28 cellular contexts compared by ENCODE assay signal in genomic region chr1:226787638-226788037, GRCh38.
"Had no signal": no experiment of that assay in that cellular context is flagged by ENCODE, and none has a peak within 500 bp of the region (broad histone marks: within the 10 kb centered on the region; RNA-seq: fewer than 3 reads in every experiment).

No MANE protein-coding gene starts in this region.

- H3K9me3 ChIP-seq: MG63, SK-N-SH had no signal

- H3K36me3 Mint-ChIP-seq: activated CD4-positive, alpha-beta memory T cell treated with anti-CD3 and anti-CD28 coated beads for 36 hours; activated naive CD8-positive, alpha-beta T cell had no signal

- H3K27ac ChIP-seq: SJCRH30, VCaP had no signal

- H3K27me3 ChIP-seq: MG63, SJCRH30 had no signal

- H3K36me3 ChIP-seq: MG63, SJCRH30 had no signal

- H3K4me1 Mint-ChIP-seq: activated T-helper 17 cell treated with anti-CD3 and anti-CD28 coated beads, Interleukin-2, amount 50 U/mL, for 72 hours had no signal

- DNase-seq: activated CD4-positive, alpha-beta memory T cell treated with anti-CD3 and anti-CD28 coated beads for 36 hours; activated CD4-positive, alpha-beta T cell treated with anti-CD3 and anti-CD28 coated beads, Interleukin-2, amount 10 ng/mL, durations not matched to agents 7 days and 5 days; activated CD4-positive, CD25-positive, alpha-beta regulatory T cell; activated CD8-positive, alpha-beta memory T cell treated with anti-CD3 and anti-CD28 coated beads for 24 hours; activated gamma-delta T cell; activated naive CD4-positive, alpha-beta T cell treated with anti-CD3 and anti-CD28 coated beads for 36 hours; activated T-cell treated with anti-CD3 and anti-CD28 coated beads for 4 hours; activated T-cell treated with anti-CD3 and anti-CD28 coated beads, Interleukin-2, amount 50 U/mL, for 48 hours; MG63; MV-4-11; NCI-H1092 treated with DMSO at 0.1 percent for 48 hours; NCI-H1417 treated with DMSO at 0.1 percent for 48 hours; NCI-H1694; NCI-H2029; NCI-H2107; NCI-H510A treated with DMSO at 0.1 percent for 48 hours; NCI-H69; NK-92 treated with Interleukin-12 subunit alpha and Interleukin-12 subunit beta, amount 100 ng/mL, for 24 hours; OCI-M1; RPMI8226; SJCRH30; SK-N-SH; T-helper 1 cell had no signal

- H3K27me3 Mint-ChIP-seq: activated CD4-positive, alpha-beta memory T cell treated with anti-CD3 and anti-CD28 coated beads for 36 hours; activated naive CD8-positive, alpha-beta T cell; activated T-helper 17 cell treated with anti-CD3 and anti-CD28 coated beads, Interleukin-2, amount 50 U/mL, for 72 hours had no signal

- ATAC-seq: activated T-helper 17 cell treated with anti-CD3 and anti-CD28 coated beads, Interleukin-2, amount 50 U/mL, for 72 hours; Panc1; Right ventricle myocardium inferior had no signal

- H3K4me3 Mint-ChIP-seq: activated CD4-positive, alpha-beta memory T cell treated with anti-CD3 and anti-CD28 coated beads for 36 hours; activated CD4-positive, alpha-beta T cell treated with anti-CD3 and anti-CD28 coated beads, Interleukin-2, amount 10 ng/mL, durations not matched to agents 7 days and 5 days; activated naive CD4-positive, alpha-beta T cell treated with anti-CD3 and anti-CD28 coated beads for 36 hours; activated naive CD8-positive, alpha-beta T cell; activated T-helper 17 cell treated with anti-CD3 and anti-CD28 coated beads, Interleukin-2, amount 50 U/mL, for 72 hours had no signal

- H3K4me3 ChIP-seq: MG63, SJCRH30 had no signal

- H3K9me3 Mint-ChIP-seq: activated CD4-positive, alpha-beta memory T cell treated with anti-CD3 and anti-CD28 coated beads for 36 hours; activated CD4-positive, alpha-beta T cell treated with anti-CD3 and anti-CD28 coated beads, Interleukin-2, amount 10 ng/mL, durations not matched to agents 7 days and 5 days; activated naive CD4-positive, alpha-beta T cell treated with anti-CD3 and anti-CD28 coated beads for 36 hours; activated T-helper 17 cell treated with anti-CD3 and anti-CD28 coated beads, Interleukin-2, amount 50 U/mL, for 72 hours had no signal

- H3K27ac Mint-ChIP-seq: activated CD4-positive, alpha-beta memory T cell treated with anti-CD3 and anti-CD28 coated beads for 36 hours; activated CD4-positive, alpha-beta T cell treated with anti-CD3 and anti-CD28 coated beads, Interleukin-2, amount 10 ng/mL, durations not matched to agents 7 days and 5 days; activated naive CD4-positive, alpha-beta T cell treated with anti-CD3 and anti-CD28 coated beads for 36 hours; activated naive CD8-positive, alpha-beta T cell; activated T-helper 17 cell treated with anti-CD3 and anti-CD28 coated beads, Interleukin-2, amount 50 U/mL, for 72 hours had no signal
